In genomic region chr15:36797128-36797527, GRCh38 we compare ENCODE assay signal across 29 cellular contexts.
DNase-seq lines count a peak whose midpoint lies in the region; ATAC-seq and TF ChIP-seq lines count a peak whose summit lies in the region.
"Had no signal": no experiment of that assay in that cellular context is flagged by ENCODE, and none has a peak within 500 bp of the region (broad histone marks: within the 10 kb centered on the region; RNA-seq: fewer than 3 reads in every experiment).

No MANE protein-coding gene starts in this region.

- TF ChIP-seq CTCF in mucosa of descending colon (IDR thresholded peaks at IDR 0.05): no peak
- TF ChIP-seq CTCF in CD4-positive, alpha-beta T cell (IDR thresholded peaks at IDR 0.05): no peak

- no peak overlapping the region for H3K4me3 ChIP-seq in mucosa of descending colon
- H3K4me3 ChIP-seq: adrenal gland, BLaER1, dorsolateral prefrontal cortex, esophagus squamous epithelium, heart left ventricle, PC-9, tibial nerve had no signal

- CTCF ChIA-PET in CD4-positive, alpha-beta T cell (lab: Charles Lee): no interaction called here

- no peak overlapping the region for H3K4me3 Mint-ChIP-seq in CD4-positive, alpha-beta T cell
- H3K4me3 Mint-ChIP-seq: activated CD4-positive, alpha-beta memory T cell treated with anti-CD3 and anti-CD28 coated beads, Interleukin-2, amount 10 ng/mL, durations not matched to agents 7 days and 5 days; activated naive CD4-positive, alpha-beta T cell treated with anti-CD3 and anti-CD28 coated beads for 36 hours; brain; IgD-negative memory B cell; naive thymus-derived CD8-positive, alpha-beta T cell had no signal

- no peaks in the 10 kb centered on the region for H3K4me1 Mint-ChIP-seq in CD4-positive, alpha-beta T cell (ENCODE audit: low read depth)
- H3K4me1 Mint-ChIP-seq: activated CD4-positive, alpha-beta memory T cell treated with anti-CD3 and anti-CD28 coated beads, Interleukin-2, amount 10 ng/mL, durations not matched to agents 7 days and 5 days; brain; IgD-negative memory B cell; naive thymus-derived CD8-positive, alpha-beta T cell had no signal

- H3K9me3 ChIP-seq in mucosa of descending colon: no peaks in the 10 kb centered on the region
- no peaks in the 10 kb centered on the region for H3K9me3 ChIP-seq in CD4-positive, alpha-beta T cell (ENCODE audit: control insufficient read depth, low read length)
- H3K9me3 ChIP-seq: adrenal gland, BLaER1, esophagus squamous epithelium, tibial nerve had no signal

- POLR2A ChIA-PET in CD4-positive, alpha-beta T cell (lab: Charles Lee): no interaction called here

- no peaks in the 10 kb centered on the region for H3K36me3 ChIP-seq in mucosa of descending colon (ENCODE audit: low read depth)
- H3K36me3 ChIP-seq: adrenal gland, BLaER1, esophagus squamous epithelium had no signal

- H3K27ac ChIP-seq in CD4-positive, alpha-beta T cell (ENCODE audit: low read depth, low read length): no peak overlapping the region
- H3K27ac ChIP-seq: adrenal gland, BLaER1, dorsolateral prefrontal cortex, esophagus squamous epithelium, PC-9, tibial nerve had no signal

- intact Hi-C loops in mucosa of descending colon (cut with DNase I, micrococcal nuclease): no loop called here
- intact Hi-C loops in CD4-positive, alpha-beta T cell (cut with DNase I, micrococcal nuclease): no loop called here

- ATAC-seq in mucosa of descending colon (peak; percentile 61), HG03045 (IDR thresholded peaks at IDR 0.05; ENCODE audit: unreplicated experiment) (no peak)
- no peak for ATAC-seq in CD4-positive, alpha-beta T cell (ENCODE audit: poor library complexity)
- ATAC-seq: heart left ventricle; naive thymus-derived CD8-positive, alpha-beta T cell had no signal

- no peaks in the 10 kb centered on the region for H3K9me3 Mint-ChIP-seq in CD4-positive, alpha-beta T cell
- H3K9me3 Mint-ChIP-seq: activated naive CD4-positive, alpha-beta T cell treated with anti-CD3 and anti-CD28 coated beads for 36 hours; IgD-negative memory B cell had no signal

- no peaks in the 10 kb centered on the region for H3K27me3 ChIP-seq in CD4-positive, alpha-beta T cell (ENCODE audit: control insufficient read depth, insufficient read depth, low read length)
- H3K27me3 ChIP-seq: adrenal gland, BLaER1, dorsolateral prefrontal cortex, esophagus squamous epithelium, heart left ventricle, tibial nerve had no signal

- DNase-seq in COR-L47 (lab: John Stamatoyannopoulos, UW): peak; percentile 14
- DNase-seq in HT-29 (ENCODE audit: low spot score): peak; percentile 84
- peak; percentile 13 to 33 for DNase-seq in NCI-H526 (lab: John Stamatoyannopoulos, UW)
- no peak for DNase-seq in mucosa of descending colon
- no peak for DNase-seq in CD4-positive, alpha-beta T cell
- no peak for DNase-seq in iPS-NIHi11 (ENCODE audit: low spot score)
- DNase-seq: activated CD4-positive, alpha-beta memory T cell treated with anti-CD3 and anti-CD28 coated beads, Interleukin-2, amount 10 ng/mL, durations not matched to agents 7 days and 5 days; activated CD8-positive, alpha-beta memory T cell treated with anti-CD3 and anti-CD28 coated beads, Interleukin-2, amount 50 U/mL, for 48 hours; activated naive CD4-positive, alpha-beta T cell treated with anti-CD3 and anti-CD28 coated beads for 36 hours; adrenal gland; dorsolateral prefrontal cortex; esophagus squamous epithelium; foreskin melanocyte; heart left ventricle; MM.1S; naive thymus-derived CD8-positive, alpha-beta T cell; NCI-H1105 treated with DMSO at 0.1 percent for 48 hours; NCI-H2107; NCI-H446; NK-92 treated with Interleukin-12 subunit alpha and Interleukin-12 subunit beta, amount 100 ng/mL, for 24 hours; Right ventricle myocardium superior; stimulated activated CD4-positive, alpha-beta T cell treated with anti-CD3 and anti-CD28 coated beads, Interleukin-15, amount 100 ng/mL, for 24 hours; stimulated activated CD4-positive, alpha-beta T cell treated with anti-CD3 and anti-CD28 coated beads, Interleukin-4, amount 100 ng/mL, for 4 hours had no signal

- H3K4me1 ChIP-seq in mucosa of descending colon (ENCODE audit: low read depth): no peaks in the 10 kb centered on the region
- H3K4me1 ChIP-seq: adrenal gland, BLaER1, esophagus squamous epithelium, tibial nerve had no signal

- no peaks in the 10 kb centered on the region for H3K27me3 Mint-ChIP-seq in CD4-positive, alpha-beta T cell
- H3K27me3 Mint-ChIP-seq: activated CD4-positive, alpha-beta memory T cell treated with anti-CD3 and anti-CD28 coated beads, Interleukin-2, amount 10 ng/mL, durations not matched to agents 7 days and 5 days; brain; IgD-negative memory B cell; naive thymus-derived CD8-positive, alpha-beta T cell had no signal

- H3K27ac Mint-ChIP-seq in CD4-positive, alpha-beta T cell: no peak overlapping the region
- H3K27ac Mint-ChIP-seq: activated CD4-positive, alpha-beta memory T cell treated with anti-CD3 and anti-CD28 coated beads, Interleukin-2, amount 10 ng/mL, durations not matched to agents 7 days and 5 days; activated naive CD4-positive, alpha-beta T cell treated with anti-CD3 and anti-CD28 coated beads for 36 hours; brain; IgD-negative memory B cell had no signal

- no peaks in the 10 kb centered on the region for H3K36me3 Mint-ChIP-seq in CD4-positive, alpha-beta T cell (ENCODE audit: low read depth)

Comparison
In these comparisons a context has a peak if more than half of its experiments do, and no peak if none do; other contexts are left out.
1. DNase-seq: peak in COR-L47 (single experiment), HT-29 (single experiment) and NCI-H526 (2 of 2); none in mucosa of descending colon (0 of 3), CD4-positive, alpha-beta T cell (0 of 10) and iPS-NIHi11 (single experiment).